ENCODE assay signal across 1 cellular context in genomic region chr10:94687625-94688248, GRCh38.
TF ChIP-seq lines count a peak whose summit lies in the region.

No MANE protein-coding gene starts in this region.

TF ChIP-seq in liver, 16 proteins besides CTCF, POLR2A, EP300 and RAD21 (continued from another document):
- TF ChIP-seq, protein P1, sequence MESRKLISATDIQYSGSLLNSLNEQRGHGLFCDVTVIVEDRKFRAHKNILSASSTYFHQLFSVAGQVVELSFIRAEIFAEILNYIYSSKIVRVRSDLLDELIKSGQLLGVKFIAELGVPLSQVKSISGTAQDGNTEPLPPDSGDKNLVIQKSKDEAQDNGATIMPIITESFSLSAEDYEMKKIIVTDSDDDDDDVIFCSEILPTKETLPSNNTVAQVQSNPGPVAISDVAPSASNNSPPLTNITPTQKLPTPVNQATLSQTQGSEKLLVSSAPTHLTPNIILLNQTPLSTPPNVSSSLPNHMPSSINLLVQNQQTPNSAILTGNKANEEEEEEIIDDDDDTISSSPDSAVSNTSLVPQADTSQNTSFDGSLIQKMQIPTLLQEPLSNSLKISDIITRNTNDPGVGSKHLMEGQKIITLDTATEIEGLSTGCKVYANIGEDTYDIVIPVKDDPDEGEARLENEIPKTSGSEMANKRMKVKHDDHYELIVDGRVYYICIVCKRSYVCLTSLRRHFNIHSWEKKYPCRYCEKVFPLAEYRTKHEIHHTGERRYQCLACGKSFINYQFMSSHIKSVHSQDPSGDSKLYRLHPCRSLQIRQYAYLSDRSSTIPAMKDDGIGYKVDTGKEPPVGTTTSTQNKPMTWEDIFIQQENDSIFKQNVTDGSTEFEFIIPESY (IDR thresholded peaks at IDR 0.05) = peak; percentile 12
- no peak for TF ChIP-seq ATF3 (IDR thresholded peaks at IDR 0.05)
- no peak for TF ChIP-seq TAF1 (conservative IDR thresholded peaks at IDR 0.05)
- TF ChIP-seq MAX (IDR thresholded peaks at IDR 0.05) = peak; percentile 33
- TF ChIP-seq NR2F2 (IDR thresholded peaks at IDR 0.05) = no peak
- no peak for TF ChIP-seq SP1 (IDR thresholded peaks at IDR 0.05)
